In the genomic region with DNA sequence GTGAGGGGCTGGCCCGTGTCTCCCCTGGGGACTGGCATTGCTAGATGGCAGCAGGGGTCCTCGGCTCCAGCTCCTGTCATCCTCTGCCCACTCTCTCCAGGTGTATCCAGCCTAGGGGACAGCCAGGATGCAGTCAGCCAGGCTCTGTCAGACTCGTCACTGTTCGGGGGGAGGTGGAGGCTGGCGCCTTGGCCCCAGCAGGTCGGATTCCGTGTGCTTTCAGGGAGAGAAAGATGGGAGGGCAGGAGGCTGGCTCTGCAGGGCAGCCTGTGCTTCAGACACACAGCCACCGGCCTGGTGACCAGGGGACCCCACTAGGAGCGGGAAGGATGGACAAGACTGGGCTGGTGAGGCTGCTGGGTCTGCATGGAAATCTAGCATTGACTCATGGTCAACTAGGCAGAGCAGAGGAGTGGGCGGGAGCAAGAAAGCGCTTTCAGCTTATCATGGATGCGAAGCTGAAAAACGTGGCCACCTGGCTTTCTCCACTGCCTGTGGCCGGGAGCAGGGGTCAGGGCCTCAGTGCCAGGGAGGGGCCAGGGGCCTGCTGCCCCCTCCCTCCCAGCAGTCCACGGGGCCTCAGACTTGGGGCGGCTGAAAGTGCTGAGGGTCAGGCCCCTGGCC, we compare ENCODE assay signal across 34 cellular contexts. TPM values are rescaled to one million over a fixed set of nuclear protein-coding genes. Genes with fewer than 3 reads are reported as not detected.
"Had no signal": no experiment of that assay in that cellular context is flagged by ENCODE, and none has a peak within 500 bp of the region (broad histone marks: within the 10 kb centered on the region; RNA-seq: fewer than 3 reads in every experiment).

No MANE protein-coding gene starts in this region.

- H3K4me1 ChIP-seq: adrenal gland, body of pancreas, colonic mucosa, esophagus squamous epithelium, gastroesophageal sphincter, heart right ventricle had no signal

- DNase-seq: activated CD4-positive, alpha-beta T cell treated with anti-CD3 and anti-CD28 coated beads for 36 hours; activated CD4-positive, alpha-beta T cell treated with anti-CD3 and anti-CD28 coated beads, Interleukin-2, amount 10 ng/mL, durations not matched to agents 24 days and 14 days; activated CD4-positive, alpha-beta T cell treated with anti-CD3 and anti-CD28 coated beads, Interleukin-2, amount 50 U/mL, for 4 hours; activated CD4-positive, CD25-positive, alpha-beta regulatory T cell; activated CD4-positive, CD25-positive, alpha-beta regulatory T cell treated with anti-CD3 and anti-CD28 coated beads, Interleukin-2, amount 50 U/mL, for 72 hours; activated CD8-positive, alpha-beta memory T cell treated with anti-CD3 and anti-CD28 coated beads, Interleukin-2, amount 50 U/mL, for 48 hours; activated CD8-positive, alpha-beta T cell treated with anti-CD3 and anti-CD28 coated beads for 36 hours; activated naive CD4-positive, alpha-beta T cell treated with anti-CD3 and anti-CD28 coated beads for 36 hours; activated naive CD8-positive, alpha-beta T cell treated with anti-CD3 and anti-CD28 coated beads for 36 hours; activated naive CD8-positive, alpha-beta T cell treated with anti-CD3 and anti-CD28 coated beads, Interleukin-2, amount 50 U/mL, for 24 hours; activated T-cell treated with anti-CD3 and anti-CD28 coated beads for 4 hours; activated T-cell treated with anti-CD3 and anti-CD28 coated beads, Interleukin-2, amount 50 U/mL, for 24 hours; activated T-cell treated with anti-CD3 and anti-CD28 coated beads, Interleukin-2, amount 50 U/mL, for 72 hours; adrenal gland; amygdala; aorta; body of pancreas; central memory CD4-positive, alpha-beta T cell; cerebellar nuclear complex; colonic mucosa; effector CD8-positive, alpha-beta T cell; esophagus squamous epithelium; foreskin melanocyte; heart right ventricle; T-helper 2 cell had no signal

- H3K36me3 ChIP-seq: adrenal gland, colonic mucosa, esophagus squamous epithelium, gastroesophageal sphincter, heart right ventricle had no signal

- H3K9me3 ChIP-seq: adrenal gland, body of pancreas, colonic mucosa, esophagus squamous epithelium, gastroesophageal sphincter, heart right ventricle had no signal

- H3K4me3 ChIP-seq: adrenal gland, body of pancreas, colonic mucosa, esophagus squamous epithelium, gastroesophageal sphincter, heart right ventricle had no signal

- H3K27ac ChIP-seq: adrenal gland, body of pancreas, colonic mucosa, epithelial cell of prostate, esophagus squamous epithelium, gastroesophageal sphincter, heart right ventricle had no signal

- H3K27me3 ChIP-seq: adrenal gland, body of pancreas, colonic mucosa, esophagus squamous epithelium, heart right ventricle had no signal

RNA-seq across cellular contexts. Expression of gene ALX4, which starts 45.7 kb away (rescaled TPM):
- total RNA-seq: activated CD4-positive, alpha-beta T cell treated with anti-CD3 and anti-CD28 coated beads for 36 hours; activated CD4-positive, alpha-beta T cell treated with anti-CD3 and anti-CD28 coated beads, Interleukin-2, amount 10 ng/mL, durations not matched to agents 24 days and 14 days; activated CD8-positive, alpha-beta memory T cell treated with anti-CD3 and anti-CD28 coated beads for 36 hours; activated CD8-positive, alpha-beta T cell treated with anti-CD3 and anti-CD28 coated beads for 36 hours; activated naive CD4-positive, alpha-beta T cell treated with anti-CD3 and anti-CD28 coated beads for 36 hours; activated naive CD8-positive, alpha-beta T cell treated with anti-CD3 and anti-CD28 coated beads for 36 hours; activated T-cell treated with anti-CD3 and anti-CD28 coated beads, Interleukin-2, amount 50 U/mL, for 72 hours; adrenal gland; body of pancreas; colonic mucosa; dermis microvascular lymphatic vessel endothelial cell; endothelial cell of umbilical vein; esophagus squamous epithelium; fibroblast of lung; fibroblast of villous mesenchyme; glomerular endothelial cell; T-helper 1 cell treated with Interleukin-12 subunit alpha and Interleukin-12 subunit beta and Interleukin-4 antibody, amounts not matched to agents 30 ng/mL and 1 ng/mL, for 36 hours had no signal
- polyA plus RNA-seq: endothelial cell of umbilical vein, fibroblast of lung had no signal
